ENCODE assay signal across 39 cellular contexts in the genomic region with DNA sequence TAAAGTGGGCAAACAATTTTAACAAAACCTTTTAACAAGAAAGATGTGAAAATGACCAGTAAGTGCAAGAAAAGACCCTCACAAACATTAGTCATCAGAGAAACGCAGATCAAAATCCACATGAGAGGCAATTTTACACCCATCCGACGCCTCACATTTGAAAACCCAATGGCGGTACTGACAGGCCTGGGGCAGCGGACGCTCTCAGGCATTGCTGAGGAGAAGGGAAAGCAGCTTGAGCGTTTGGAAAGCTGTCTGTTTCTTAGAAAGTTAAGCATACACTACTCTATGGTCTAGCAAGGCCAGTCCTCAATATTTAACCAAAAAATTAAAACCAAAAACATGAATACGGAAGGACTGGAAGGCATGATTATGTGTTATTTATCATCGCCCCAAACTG. TPM values are rescaled to one million over a fixed set of nuclear protein-coding genes. Genes with fewer than 3 reads are reported as not detected.
"Had no signal": no experiment of that assay in that cellular context is flagged by ENCODE, and none has a peak within 500 bp of the region (broad histone marks: within the 10 kb centered on the region; RNA-seq: fewer than 3 reads in every experiment).

No MANE protein-coding gene starts in this region.

- H3K4me1 ChIP-seq: adrenal gland, breast epithelium had no signal

- H3K36me3 Mint-ChIP-seq: activated naive CD8-positive, alpha-beta T cell treated with anti-CD3 and anti-CD28 coated beads for 36 hours had no signal

- FAIRE-seq: astrocyte, TTC549 had no signal

- DNase-seq: activated B cell treated with CpG ODN at 0.5 μM for 24 hours; activated CD4-positive, alpha-beta memory T cell treated with anti-CD3 and anti-CD28 coated beads for 36 hours; activated CD4-positive, alpha-beta T cell treated with anti-CD3 and anti-CD28 coated beads for 4 hours; activated CD4-positive, alpha-beta T cell treated with anti-CD3 and anti-CD28 coated beads, Interleukin-2, amount 10 ng/mL, durations not matched to agents 24 days and 14 days; activated CD4-positive, alpha-beta T cell treated with anti-CD3 and anti-CD28 coated beads, Interleukin-2, amount 50 U/mL, for 1 hour; activated CD4-positive, alpha-beta T cell treated with anti-CD3 and anti-CD28 coated beads, Interleukin-2, amount 50 U/mL, for 4 hours; activated CD4-positive, CD25-positive, alpha-beta regulatory T cell treated with anti-CD3 and anti-CD28 coated beads, Interleukin-2, amount 50 U/mL, for 72 hours; activated CD8-positive, alpha-beta memory T cell treated with anti-CD3 and anti-CD28 coated beads, Interleukin-2, amount 50 U/mL, for 4 hours; activated CD8-positive, alpha-beta T cell treated with anti-CD3 and anti-CD28 coated beads for 36 hours; activated effector memory CD4-positive, alpha-beta T cell treated with anti-CD3 and anti-CD28 coated beads, Interleukin-2, amount 50 U/mL, for 16 hours; activated gamma-delta T cell treated with Interleukin-2 at 50 U/mL for 16 hours; activated naive CD4-positive, alpha-beta T cell; activated naive CD4-positive, alpha-beta T cell treated with anti-CD3 and anti-CD28 coated beads for 36 hours; activated naive CD4-positive, alpha-beta T cell treated with anti-CD3 and anti-CD28 coated beads, Interleukin-2, amount 50 U/mL, for 16 hours; activated naive CD8-positive, alpha-beta T cell treated with anti-CD3 and anti-CD28 coated beads for 36 hours; activated T-cell treated with anti-CD3 and anti-CD28 coated beads for 4 hours; activated T-cell treated with anti-CD3 and anti-CD28 coated beads, Interleukin-2, amount 50 U/mL, for 1 hour; activated T-cell treated with anti-CD3 and anti-CD28 coated beads, Interleukin-2, amount 50 U/mL, for 4 hours; activated T-cell treated with anti-CD3 and anti-CD28 coated beads, Interleukin-2, amount 50 U/mL, for 72 hours; adrenal gland; amniotic stem cell; body of pancreas; brain microvascular endothelial cell; central memory CD4-positive, alpha-beta T cell; T-cell; T-helper 2 cell; T-helper 9 cell had no signal

- H3K36me3 ChIP-seq: adrenal gland, brain microvascular endothelial cell, breast epithelium had no signal

- H3K27me3 ChIP-seq: adrenal gland, body of pancreas, brain microvascular endothelial cell, breast epithelium had no signal

- H3K27ac ChIP-seq: adrenal gland, brain microvascular endothelial cell, breast epithelium, VCaP had no signal

- H3K4me3 ChIP-seq: adrenal gland, body of pancreas, breast epithelium had no signal

- H3K9me3 ChIP-seq: adrenal gland, body of pancreas, breast epithelium had no signal

- H3K4me3 Mint-ChIP-seq: activated B cell treated with CpG ODN at 0.5 μM for 24 hours; activated CD4-positive, alpha-beta memory T cell treated with anti-CD3 and anti-CD28 coated beads for 36 hours; activated CD4-positive, alpha-beta T cell treated with anti-CD3 and anti-CD28 coated beads, Interleukin-2, amount 10 ng/mL, durations not matched to agents 24 days and 14 days; activated CD8-positive, alpha-beta T cell treated with anti-CD3 and anti-CD28 coated beads for 36 hours; activated naive CD4-positive, alpha-beta T cell treated with anti-CD3 and anti-CD28 coated beads for 36 hours; activated naive CD8-positive, alpha-beta T cell treated with anti-CD3 and anti-CD28 coated beads for 36 hours; activated T-cell treated with anti-CD3 and anti-CD28 coated beads, Interleukin-2, amount 50 U/mL, for 4 hours; activated T-cell treated with anti-CD3 and anti-CD28 coated beads, Interleukin-2, amount 50 U/mL, for 72 hours; activated T-helper 1 cell treated with anti-CD3 and anti-CD28 coated beads, Interleukin-12 subunit alpha, Interleukin-12 subunit beta, Interleukin-2, Interleukin-4 antibody, amounts not matched to agents 30 ng/mL and 10 ng/mL and 1 ng/mL, durations not matched to agents 14 hours and 24 hours and 36 hours; activated T-helper 17 cell treated with anti-CD3 and anti-CD28 coated beads, Interleukin-2, amount 50 U/mL, for 72 hours; T-cell; T-helper 2 cell treated with Interferon-gamma antibody and Interleukin-4, amounts not matched to agents 5 μg/mL and 100 μg/mL, for 36 hours had no signal

- H3K27ac Mint-ChIP-seq: activated B cell treated with CpG ODN at 0.5 μM for 24 hours; activated CD4-positive, alpha-beta memory T cell treated with anti-CD3 and anti-CD28 coated beads for 36 hours; activated CD4-positive, alpha-beta T cell treated with anti-CD3 and anti-CD28 coated beads, Interleukin-2, amount 10 ng/mL, durations not matched to agents 24 days and 14 days; activated CD8-positive, alpha-beta T cell treated with anti-CD3 and anti-CD28 coated beads for 36 hours; activated naive CD4-positive, alpha-beta T cell treated with anti-CD3 and anti-CD28 coated beads for 36 hours; activated naive CD8-positive, alpha-beta T cell treated with anti-CD3 and anti-CD28 coated beads for 36 hours; activated T-cell treated with anti-CD3 and anti-CD28 coated beads, Interleukin-2, amount 50 U/mL, for 72 hours; activated T-helper 1 cell treated with anti-CD3 and anti-CD28 coated beads, Interleukin-12 subunit alpha, Interleukin-12 subunit beta, Interleukin-2, Interleukin-4 antibody, amounts not matched to agents 30 ng/mL and 10 ng/mL and 1 ng/mL, durations not matched to agents 14 hours and 24 hours and 36 hours; activated T-helper 17 cell treated with anti-CD3 and anti-CD28 coated beads, Interleukin-2, amount 50 U/mL, for 72 hours; T-cell; T-helper 2 cell treated with Interferon-gamma antibody and Interleukin-4, amounts not matched to agents 5 μg/mL and 100 μg/mL, for 36 hours had no signal

- ATAC-seq: activated CD8-positive, alpha-beta T cell treated with anti-CD3 and anti-CD28 coated beads for 36 hours; activated naive CD4-positive, alpha-beta T cell treated with anti-CD3 and anti-CD28 coated beads, Interleukin-2, amount 50 U/mL, for 72 hours; activated T-cell treated with anti-CD3 and anti-CD28 coated beads, Interleukin-2, amount 50 U/mL, for 4 hours; activated T-cell treated with anti-CD3 and anti-CD28 coated beads, Interleukin-2, amount 50 U/mL, for 72 hours; activated T-helper 17 cell treated with anti-CD3 and anti-CD28 coated beads, Interleukin-2, amount 50 U/mL, for 72 hours; body of pancreas; T-cell had no signal

- H3K4me1 Mint-ChIP-seq: activated B cell treated with CpG ODN at 0.5 μM for 24 hours; activated naive CD8-positive, alpha-beta T cell treated with anti-CD3 and anti-CD28 coated beads for 36 hours; activated T-helper 17 cell treated with anti-CD3 and anti-CD28 coated beads, Interleukin-2, amount 50 U/mL, for 72 hours; T-cell had no signal

- H3K9me3 Mint-ChIP-seq: activated T-helper 17 cell treated with anti-CD3 and anti-CD28 coated beads, Interleukin-2, amount 50 U/mL, for 72 hours had no signal

RNA-seq across cellular contexts. Expression of gene KRTAP5-8, which starts 2.0 kb away (rescaled TPM):
- total RNA-seq: activated CD4-positive, alpha-beta memory T cell treated with anti-CD3 and anti-CD28 coated beads for 36 hours; activated CD4-positive, alpha-beta T cell treated with anti-CD3 and anti-CD28 coated beads, Interleukin-2, amount 10 ng/mL, durations not matched to agents 24 days and 14 days; activated CD8-positive, alpha-beta memory T cell treated with anti-CD3 and anti-CD28 coated beads for 36 hours; activated CD8-positive, alpha-beta T cell treated with anti-CD3 and anti-CD28 coated beads for 36 hours; activated naive CD4-positive, alpha-beta T cell treated with anti-CD3 and anti-CD28 coated beads for 36 hours; activated naive CD4-positive, alpha-beta T cell treated with anti-CD3 and anti-CD28 coated beads, Interleukin-2, amount 50 U/mL, for 72 hours; activated naive CD8-positive, alpha-beta T cell treated with anti-CD3 and anti-CD28 coated beads for 36 hours; activated T-cell treated with anti-CD3 and anti-CD28 coated beads, Interleukin-2, amount 50 U/mL, for 4 hours; activated T-cell treated with anti-CD3 and anti-CD28 coated beads, Interleukin-2, amount 50 U/mL, for 72 hours; activated T-helper 1 cell treated with anti-CD3 and anti-CD28 coated beads, Interleukin-12 subunit alpha, Interleukin-12 subunit beta, Interleukin-2, Interleukin-4 antibody, amounts not matched to agents 30 ng/mL and 10 ng/mL and 1 ng/mL, durations not matched to agents 14 hours and 24 hours and 36 hours; astrocyte; body of pancreas; cerebellum; T-cell had no signal
- polyA plus RNA-seq: adrenal gland, aorta had no signal

RNA-seq across cellular contexts. Expression of gene KRTAP5-7, which starts 8.8 kb away (rescaled TPM):
- total RNA-seq: activated CD4-positive, alpha-beta memory T cell treated with anti-CD3 and anti-CD28 coated beads for 36 hours; activated CD4-positive, alpha-beta T cell treated with anti-CD3 and anti-CD28 coated beads, Interleukin-2, amount 10 ng/mL, durations not matched to agents 24 days and 14 days; activated CD8-positive, alpha-beta memory T cell treated with anti-CD3 and anti-CD28 coated beads for 36 hours; activated CD8-positive, alpha-beta T cell treated with anti-CD3 and anti-CD28 coated beads for 36 hours; activated naive CD4-positive, alpha-beta T cell treated with anti-CD3 and anti-CD28 coated beads for 36 hours; activated naive CD4-positive, alpha-beta T cell treated with anti-CD3 and anti-CD28 coated beads, Interleukin-2, amount 50 U/mL, for 72 hours; activated naive CD8-positive, alpha-beta T cell treated with anti-CD3 and anti-CD28 coated beads for 36 hours; activated T-cell treated with anti-CD3 and anti-CD28 coated beads, Interleukin-2, amount 50 U/mL, for 4 hours; activated T-cell treated with anti-CD3 and anti-CD28 coated beads, Interleukin-2, amount 50 U/mL, for 72 hours; astrocyte; body of pancreas; T-cell had no signal
- polyA plus RNA-seq: aorta had no signal

RNA-seq across cellular contexts. Expression of gene KRTAP5-9, which starts 12.4 kb away (rescaled TPM):
- total RNA-seq: activated CD4-positive, alpha-beta T cell treated with anti-CD3 and anti-CD28 coated beads, Interleukin-2, amount 10 ng/mL, durations not matched to agents 24 days and 14 days; activated CD8-positive, alpha-beta memory T cell treated with anti-CD3 and anti-CD28 coated beads for 36 hours; activated CD8-positive, alpha-beta T cell treated with anti-CD3 and anti-CD28 coated beads for 36 hours; activated naive CD4-positive, alpha-beta T cell treated with anti-CD3 and anti-CD28 coated beads for 36 hours; activated naive CD4-positive, alpha-beta T cell treated with anti-CD3 and anti-CD28 coated beads, Interleukin-2, amount 50 U/mL, for 72 hours; activated naive CD8-positive, alpha-beta T cell treated with anti-CD3 and anti-CD28 coated beads for 36 hours; activated T-cell treated with anti-CD3 and anti-CD28 coated beads, Interleukin-2, amount 50 U/mL, for 4 hours; activated T-helper 1 cell treated with anti-CD3 and anti-CD28 coated beads, Interleukin-12 subunit alpha, Interleukin-12 subunit beta, Interleukin-2, Interleukin-4 antibody, amounts not matched to agents 30 ng/mL and 10 ng/mL and 1 ng/mL, durations not matched to agents 14 hours and 24 hours and 36 hours; astrocyte; cerebellum; T-helper 1 cell treated with Interleukin-12 subunit alpha and Interleukin-12 subunit beta and Interleukin-4 antibody, amounts not matched to agents 30 ng/mL and 1 ng/mL, for 36 hours had no signal

RNA-seq across cellular contexts. Expression of gene KRTAP5-10, which starts 29.5 kb away (rescaled TPM):
- total RNA-seq: activated CD4-positive, alpha-beta memory T cell treated with anti-CD3 and anti-CD28 coated beads for 36 hours; activated CD4-positive, alpha-beta T cell treated with anti-CD3 and anti-CD28 coated beads, Interleukin-2, amount 10 ng/mL, durations not matched to agents 24 days and 14 days; activated CD8-positive, alpha-beta memory T cell treated with anti-CD3 and anti-CD28 coated beads for 36 hours; activated CD8-positive, alpha-beta T cell treated with anti-CD3 and anti-CD28 coated beads for 36 hours; activated naive CD4-positive, alpha-beta T cell treated with anti-CD3 and anti-CD28 coated beads for 36 hours; activated naive CD4-positive, alpha-beta T cell treated with anti-CD3 and anti-CD28 coated beads, Interleukin-2, amount 50 U/mL, for 72 hours; activated naive CD8-positive, alpha-beta T cell treated with anti-CD3 and anti-CD28 coated beads for 36 hours; activated T-cell treated with anti-CD3 and anti-CD28 coated beads, Interleukin-2, amount 50 U/mL, for 4 hours; activated T-cell treated with anti-CD3 and anti-CD28 coated beads, Interleukin-2, amount 50 U/mL, for 72 hours; activated T-helper 1 cell treated with anti-CD3 and anti-CD28 coated beads, Interleukin-12 subunit alpha, Interleukin-12 subunit beta, Interleukin-2, Interleukin-4 antibody, amounts not matched to agents 30 ng/mL and 10 ng/mL and 1 ng/mL, durations not matched to agents 14 hours and 24 hours and 36 hours; activated T-helper 17 cell treated with anti-CD3 and anti-CD28 coated beads, Interleukin-2, amount 50 U/mL, for 72 hours; adrenal gland; aorta; astrocyte; body of pancreas; breast epithelium; cerebellum; T-cell; T-helper 1 cell treated with Interleukin-12 subunit alpha and Interleukin-12 subunit beta and Interleukin-4 antibody, amounts not matched to agents 30 ng/mL and 1 ng/mL, for 36 hours had no signal

RNA-seq across cellular contexts. Expression of gene KRTAP5-11, which starts 46.9 kb away (rescaled TPM):
- total RNA-seq: activated B cell treated with CpG ODN at 0.5 μM for 24 hours; activated CD4-positive, alpha-beta memory T cell treated with anti-CD3 and anti-CD28 coated beads for 36 hours; activated CD4-positive, alpha-beta T cell treated with anti-CD3 and anti-CD28 coated beads, Interleukin-2, amount 10 ng/mL, durations not matched to agents 24 days and 14 days; activated CD8-positive, alpha-beta memory T cell treated with anti-CD3 and anti-CD28 coated beads for 36 hours; activated CD8-positive, alpha-beta T cell treated with anti-CD3 and anti-CD28 coated beads for 36 hours; activated naive CD4-positive, alpha-beta T cell treated with anti-CD3 and anti-CD28 coated beads for 36 hours; activated naive CD4-positive, alpha-beta T cell treated with anti-CD3 and anti-CD28 coated beads, Interleukin-2, amount 50 U/mL, for 72 hours; activated naive CD8-positive, alpha-beta T cell treated with anti-CD3 and anti-CD28 coated beads for 36 hours; activated T-cell treated with anti-CD3 and anti-CD28 coated beads, Interleukin-2, amount 50 U/mL, for 4 hours; activated T-cell treated with anti-CD3 and anti-CD28 coated beads, Interleukin-2, amount 50 U/mL, for 72 hours; activated T-helper 1 cell treated with anti-CD3 and anti-CD28 coated beads, Interleukin-12 subunit alpha, Interleukin-12 subunit beta, Interleukin-2, Interleukin-4 antibody, amounts not matched to agents 30 ng/mL and 10 ng/mL and 1 ng/mL, durations not matched to agents 14 hours and 24 hours and 36 hours; activated T-helper 17 cell treated with anti-CD3 and anti-CD28 coated beads, Interleukin-2, amount 50 U/mL, for 72 hours; adrenal gland; aorta; astrocyte; body of pancreas; breast epithelium; cerebellum; T-cell; T-helper 1 cell treated with Interleukin-12 subunit alpha and Interleukin-12 subunit beta and Interleukin-4 antibody, amounts not matched to agents 30 ng/mL and 1 ng/mL, for 36 hours had no signal
- polyA plus RNA-seq: adrenal gland, aorta had no signal
